In genomic region chr10:6456067-6456466, GRCh38 we compare ENCODE assay signal across 27 cellular contexts.
"Had no signal": no experiment of that assay in that cellular context is flagged by ENCODE, and none has a peak within 500 bp of the region (broad histone marks: within the 10 kb centered on the region; RNA-seq: fewer than 3 reads in every experiment).

No MANE protein-coding gene starts in this region.

- H3K27me3 Mint-ChIP-seq: activated CD4-positive, alpha-beta T cell treated with anti-CD3 and anti-CD28 coated beads, Interleukin-2, amount 10 ng/mL, durations not matched to agents 24 days and 14 days; effector memory CD8-positive, alpha-beta T cell had no signal

- H3K4me1 Mint-ChIP-seq: mesothelial cell of epicardium, naive B cell, neural progenitor cell had no signal

- H3K4me3 Mint-ChIP-seq: activated CD4-positive, alpha-beta T cell treated with anti-CD3 and anti-CD28 coated beads, Interleukin-2, amount 10 ng/mL, durations not matched to agents 24 days and 14 days; effector memory CD8-positive, alpha-beta T cell; mesothelial cell of epicardium; naive B cell; neural progenitor cell had no signal

- H3K4me3 ChIP-seq: heart left ventricle, neural progenitor cell, psoas muscle, SJSA1, smooth muscle cell, testis, transverse colon had no signal

- H3K27ac Mint-ChIP-seq: activated CD4-positive, alpha-beta T cell treated with anti-CD3 and anti-CD28 coated beads, Interleukin-2, amount 10 ng/mL, durations not matched to agents 24 days and 14 days; effector memory CD8-positive, alpha-beta T cell; mesothelial cell of epicardium; neural progenitor cell had no signal

- H3K27ac ChIP-seq: brain microvascular endothelial cell, heart left ventricle, neural progenitor cell, parathyroid adenoma, psoas muscle, SJSA1, testis, transverse colon, VCaP had no signal

- H3K27me3 ChIP-seq: brain microvascular endothelial cell, heart left ventricle, neural progenitor cell, SJSA1, testis, transverse colon had no signal

- ATAC-seq: activated CD4-positive, CD25-positive, alpha-beta regulatory T cell treated with anti-CD3 and anti-CD28 coated beads, Interleukin-2, amount 50 U/mL, for 24 hours; effector memory CD8-positive, alpha-beta T cell; heart left ventricle; psoas muscle had no signal

- H3K36me3 ChIP-seq: brain microvascular endothelial cell, heart left ventricle, neural progenitor cell, SJSA1 had no signal

- DNase-seq: activated CD4-positive, alpha-beta T cell treated with anti-CD3 and anti-CD28 coated beads, Interleukin-2, amount 10 ng/mL, durations not matched to agents 24 days and 14 days; activated naive CD4-positive, alpha-beta T cell; activated T-cell treated with anti-CD3 and anti-CD28 coated beads, Interleukin-2, amount 50 U/mL, for 48 hours; amniotic stem cell; brain microvascular endothelial cell; cortex of kidney; effector memory CD8-positive, alpha-beta T cell; foreskin fibroblast; heart left ventricle; hypothalamus; naive B cell; occipital lobe; psoas muscle; stimulated activated CD4-positive, alpha-beta T cell treated with anti-CD3 and anti-CD28 coated beads, Interleukin-1b, Interleukin-23, amount 100 ng/mL, for 48 hours; stimulated activated CD4-positive, alpha-beta T cell treated with anti-CD3 and anti-CD28 coated beads, Interleukin-4, amount 100 ng/mL, for 4 hours; stimulated activated CD8-positive, alpha-beta memory T cell treated with anti-CD3 and anti-CD28 coated beads, Interleukin-4, amount 100 ng/mL, for 48 hours; stimulated activated naive CD4-positive, alpha-beta T cell; T-helper 9 cell; testis; transverse colon had no signal

- H3K4me1 ChIP-seq: heart left ventricle, neural progenitor cell, parathyroid adenoma, psoas muscle, SJSA1, testis, transverse colon had no signal

- H3K9me3 ChIP-seq: psoas muscle, SJSA1, testis, transverse colon had no signal
